In genomic region chr15:77769700-77770099, GRCh38 we compare ENCODE assay signal across 22 cellular contexts.
"Had no signal": no experiment of that assay in that cellular context is flagged by ENCODE, and none has a peak within 500 bp of the region (broad histone marks: within the 10 kb centered on the region; RNA-seq: fewer than 3 reads in every experiment).

No MANE protein-coding gene starts in this region.

- H3K4me1 Mint-ChIP-seq: IgD-negative memory B cell had no signal

- ATAC-seq: SK-N-SH treated with all-trans-retinoic acid at 6 μM for 48 hours had no signal

- H3K27ac ChIP-seq: HL-60, SJCRH30 had no signal

- H3K36me3 ChIP-seq: SJCRH30 had no signal

- DNase-seq: KBM-7, NCI-H1092, NCI-H1105 treated with DMSO at 0.1 percent for 48 hours, NCI-H1417 treated with DMSO at 0.1 percent for 48 hours, NCI-H146, NCI-H1694 treated with DMSO at 0.1 percent for 48 hours, NCI-H1930, NCI-H2081, NCI-H2107, NCI-H2227 treated with DMSO at 0.1 percent for 48 hours, NCI-H524, NCI-H526 treated with DMSO at 0.1 percent for 48 hours, NCI-H748 treated with DMSO at 0.1 percent for 48 hours, RPMI8226, SHP77 treated with DMSO at 0.1 percent for 48 hours, SJCRH30, T-helper 1 cell had no signal

- H3K9me3 ChIP-seq: SJCRH30 had no signal

- H3K9me3 Mint-ChIP-seq: IgD-negative memory B cell had no signal

- H3K27ac Mint-ChIP-seq: IgD-negative memory B cell had no signal

- H3K4me3 Mint-ChIP-seq: IgD-negative memory B cell had no signal

- FAIRE-seq: HTR-8/SVneo, RCC 7860 had no signal

- H3K4me1 ChIP-seq: SJCRH30 had no signal

- H3K4me3 ChIP-seq: SJCRH30 had no signal
